Comparison of ENCODE assay signal across 12 cellular contexts in the genomic region with DNA sequence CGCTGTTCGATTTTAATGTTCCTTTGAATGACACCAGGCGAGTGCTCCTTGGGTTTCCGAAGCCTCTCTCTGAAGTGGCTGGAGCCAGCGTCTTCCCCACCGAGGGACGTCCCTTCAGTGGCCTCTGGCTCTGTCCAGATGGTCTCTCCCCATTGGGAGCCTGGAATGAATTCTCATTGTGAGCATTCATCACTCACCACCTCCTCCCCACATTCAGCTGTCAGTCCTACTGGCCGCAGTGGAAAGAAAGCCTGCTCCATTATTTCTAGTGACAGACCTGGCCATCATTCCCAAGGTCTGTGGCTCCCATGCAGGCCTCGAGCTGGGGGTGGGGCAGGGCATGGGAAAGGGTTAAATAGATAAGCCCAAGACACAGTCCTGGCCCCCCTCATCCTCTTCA. TPM values are rescaled to one million over a fixed set of nuclear protein-coding genes. Genes with fewer than 3 reads are reported as not detected.
DNase-seq lines count a peak whose midpoint lies in the region; ATAC-seq and TF ChIP-seq lines count a peak whose summit lies in the region.
"Had no signal": no experiment of that assay in that cellular context is flagged by ENCODE, and none has a peak within 500 bp of the region (broad histone marks: within the 10 kb centered on the region; RNA-seq: fewer than 3 reads in every experiment).

No MANE protein-coding gene starts in this region.

- no peaks in the 10 kb centered on the region for H3K27me3 Mint-ChIP-seq in natural killer cell treated with Interleukin-12 subunit alpha and Interleukin-12 subunit beta and Interleukin-15 and Interleukin-18, amount 100 ng/mL, for 72 hours

- intact Hi-C loops in left ventricle myocardium inferior (cut with micrococcal nuclease) (no loop called here), upper lobe of right lung (cut with DNase I) (no loop called here)

- no peaks in the 10 kb centered on the region for H3K9me3 Mint-ChIP-seq in natural killer cell treated with Interleukin-12 subunit alpha and Interleukin-12 subunit beta and Interleukin-15 and Interleukin-18, amount 100 ng/mL, for 72 hours

- H3K36me3 Mint-ChIP-seq in natural killer cell treated with Interleukin-12 subunit alpha and Interleukin-12 subunit beta and Interleukin-15 and Interleukin-18, amount 100 ng/mL, for 72 hours, result no peaks in the 10 kb centered on the region

- TF ChIP-seq CTCF in left ventricle myocardium inferior (IDR thresholded peaks at IDR 0.05; ENCODE audit: borderline replicate concordance) (no peak), right atrium auricular region (IDR thresholded peaks at IDR 0.05) (no peak), upper lobe of right lung (IDR thresholded peaks at IDR 0.05) (no peak)

- no peaks in the 10 kb centered on the region for H3K36me3 ChIP-seq in left ventricle myocardium inferior
- H3K36me3 ChIP-seq in right atrium auricular region, result no peaks in the 10 kb centered on the region
- H3K36me3 ChIP-seq in upper lobe of right lung, result no peaks in the 10 kb centered on the region
- H3K36me3 ChIP-seq: prostate gland had no signal

- no peaks in the 10 kb centered on the region for H3K9me3 ChIP-seq in left ventricle myocardium inferior (replicated peaks)
- H3K9me3 ChIP-seq in right atrium auricular region, result no peaks in the 10 kb centered on the region
- no peaks in the 10 kb centered on the region for H3K9me3 ChIP-seq in upper lobe of right lung
- H3K9me3 ChIP-seq: prostate gland had no signal

- ATAC-seq in natural killer cell treated with Interleukin-12 subunit alpha and Interleukin-12 subunit beta and Interleukin-15 and Interleukin-18, amount 100 ng/mL, for 72 hours, result no peak
- ATAC-seq in upper lobe of right lung, result no peak

- H3K4me3 ChIP-seq in left ventricle myocardium inferior (no peak overlapping the region), right atrium auricular region (no peak overlapping the region), upper lobe of right lung (no peak overlapping the region)
- H3K4me3 ChIP-seq: prostate gland had no signal

- H3K4me1 ChIP-seq in left ventricle myocardium inferior (peaks cover 74% of the 10 kb centered on the region), right atrium auricular region (peaks cover 0 to 59% of the 10 kb centered on the region in 2 donors), upper lobe of right lung (peaks cover 80% of the 10 kb centered on the region)

- H3K4me1 Mint-ChIP-seq in natural killer cell treated with Interleukin-12 subunit alpha and Interleukin-12 subunit beta and Interleukin-15 and Interleukin-18, amount 100 ng/mL, for 72 hours (ENCODE audit: low read depth in 2 of 2), result peaks cover 76 to 78% of the 10 kb centered on the region in 2 donors

- DNase-seq in left ventricle myocardium inferior (no peak), right atrium auricular region (ENCODE audit: low spot score) (no peak), cerebellum (ENCODE audit: low spot score) (peak; percentile 55), upper lobe of right lung (no peak), 8988T (no peak), LoVo (ENCODE audit: low spot score) (no peak), GF-D8 (lab: John Stamatoyannopoulos, UW) (no peak)
- peak; percentile 38 for DNase-seq in natural killer cell treated with Interleukin-12 subunit alpha and Interleukin-12 subunit beta and Interleukin-15 and Interleukin-18, amount 100 ng/mL, for 72 hours (ENCODE audit: low spot score)
- DNase-seq: activated CD8-positive, alpha-beta memory T cell treated with anti-CD3 and anti-CD28 coated beads, Interleukin-2, amount 50 U/mL, for 48 hours; GOT3; NCI-H187 treated with DMSO at 0.1 percent for 48 hours had no signal

- H3K27ac ChIP-seq in left ventricle myocardium inferior (replicated peaks), result peak overlapping the region; percentile 77
- H3K27ac ChIP-seq in right atrium auricular region, result peak overlapping the region in 1 of 2 donors; percentile 61
- peak overlapping the region; percentile 92 for H3K27ac ChIP-seq in upper lobe of right lung

- H3K27ac Mint-ChIP-seq in natural killer cell treated with Interleukin-12 subunit alpha and Interleukin-12 subunit beta and Interleukin-15 and Interleukin-18, amount 100 ng/mL, for 72 hours, result peak overlapping the region; percentile 87 to 92

- peak overlapping the region; percentile 69 for H3K4me3 Mint-ChIP-seq in natural killer cell treated with Interleukin-12 subunit alpha and Interleukin-12 subunit beta and Interleukin-15 and Interleukin-18, amount 100 ng/mL, for 72 hours

- H3K27me3 ChIP-seq in left ventricle myocardium inferior (ENCODE audit: low read depth) (no peaks in the 10 kb centered on the region), right atrium auricular region (no peaks in the 10 kb centered on the region), upper lobe of right lung (no peaks in the 10 kb centered on the region)

RNA-seq across cellular contexts. Expression of gene ZNF710, which starts 35.2 kb away (rescaled TPM):
- total RNA-seq in left ventricle myocardium inferior (5.5 TPM), right atrium auricular region (1 to 10 TPM; 3.4 to 5.2 TPM), cerebellum (14.0 TPM), upper lobe of right lung (47.9 TPM)
- total RNA-seq in natural killer cell treated with Interleukin-12 subunit alpha and Interleukin-12 subunit beta and Interleukin-15 and Interleukin-18, amount 100 ng/mL, for 72 hours, result 10 to 100 TPM; 26.6 to 32.6 TPM

Comparison
In these comparisons a context has a peak if more than half of its experiments do, and no peak if none do; other contexts are left out.
1. DNase-seq: peak in cerebellum (single experiment) and natural killer cell treated with Interleukin-12 subunit alpha and Interleukin-12 subunit beta and Interleukin-15 and Interleukin-18, amount 100 ng/mL, for 72 hours (single experiment); none in left ventricle myocardium inferior (single experiment), right atrium auricular region (single experiment), upper lobe of right lung (single experiment), 8988T (single experiment), LoVo (single experiment) and GF-D8 (single experiment).